In genomic region chr3:44577354-44577952, GRCh38 we compare ENCODE assay signal across 2 cellular contexts. TPM values are rescaled to one million over a fixed set of nuclear protein-coding genes. Genes with fewer than 3 reads are reported as not detected.
"Had no signal": no experiment of that assay in that cellular context is flagged by ENCODE, and none has a peak within 500 bp of the region (broad histone marks: within the 10 kb centered on the region; RNA-seq: fewer than 3 reads in every experiment).

No MANE protein-coding gene starts in this region.

RNA-seq across cellular contexts. Expression of gene ZNF660, which starts 7.3 kb away (rescaled TPM):
- total RNA-seq: OCI-LY7, PC-3 had no signal

RNA-seq across cellular contexts. Expression of gene ZKSCAN7, which starts 22.5 kb away (rescaled TPM):
- total RNA-seq: OCI-LY7, PC-3 had no signal
